18 cellular contexts compared by ENCODE assay signal in the genomic region with DNA sequence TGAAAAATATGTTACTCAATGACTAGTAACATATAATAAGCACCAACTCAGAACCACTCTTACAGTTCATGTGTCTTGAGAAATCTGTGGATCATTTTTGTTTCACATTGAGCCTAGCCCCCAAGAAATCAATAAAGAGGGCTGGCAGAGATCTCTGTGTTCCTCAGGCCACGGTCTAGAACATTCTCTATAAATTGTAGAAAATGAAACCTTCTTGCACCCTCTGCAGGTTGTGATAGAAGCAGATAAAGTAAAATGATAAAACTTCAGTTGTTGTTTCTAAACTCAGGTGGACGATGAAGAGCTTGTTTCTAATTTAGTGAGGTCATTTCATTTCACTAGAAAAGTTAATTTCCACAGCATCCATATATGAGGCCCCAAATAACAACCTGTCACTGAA.
"Had no signal": no experiment of that assay in that cellular context is flagged by ENCODE, and none has a peak within 500 bp of the region (broad histone marks: within the 10 kb centered on the region; RNA-seq: fewer than 3 reads in every experiment).

No MANE protein-coding gene starts in this region.

- H3K36me3 Mint-ChIP-seq: activated CD8-positive, alpha-beta memory T cell treated with anti-CD3 and anti-CD28 coated beads, Interleukin-2, amount 10 ng/mL, durations not matched to agents 7 days and 5 days; activated naive CD8-positive, alpha-beta T cell treated with anti-CD3 and anti-CD28 coated beads, Interleukin-2, amount 10 ng/mL, durations not matched to agents 7 days and 5 days; memory B cell; neural progenitor cell had no signal

- H3K4me3 Mint-ChIP-seq: activated CD4-positive, alpha-beta memory T cell treated with anti-CD3 and anti-CD28 coated beads, Interleukin-2, amount 10 ng/mL, durations not matched to agents 7 days and 5 days; activated CD8-positive, alpha-beta memory T cell treated with anti-CD3 and anti-CD28 coated beads, Interleukin-2, amount 10 ng/mL, durations not matched to agents 7 days and 5 days; activated naive CD8-positive, alpha-beta T cell treated with anti-CD3 and anti-CD28 coated beads, Interleukin-2, amount 10 ng/mL, durations not matched to agents 7 days and 5 days; endodermal cell; memory B cell; neural progenitor cell; T-helper 2 cell treated with Interferon-gamma antibody and Interleukin-4, amounts not matched to agents 5 μg/mL and 100 μg/mL, for 36 hours had no signal

- H3K4me1 ChIP-seq: neural progenitor cell had no signal

- H3K27ac Mint-ChIP-seq: activated CD4-positive, alpha-beta memory T cell treated with anti-CD3 and anti-CD28 coated beads, Interleukin-2, amount 10 ng/mL, durations not matched to agents 7 days and 5 days; activated CD8-positive, alpha-beta memory T cell treated with anti-CD3 and anti-CD28 coated beads, Interleukin-2, amount 10 ng/mL, durations not matched to agents 7 days and 5 days; activated naive CD8-positive, alpha-beta T cell treated with anti-CD3 and anti-CD28 coated beads, Interleukin-2, amount 10 ng/mL, durations not matched to agents 7 days and 5 days; endodermal cell; memory B cell; neural progenitor cell; progenitor cell of endocrine pancreas; T-helper 2 cell treated with Interferon-gamma antibody and Interleukin-4, amounts not matched to agents 5 μg/mL and 100 μg/mL, for 36 hours had no signal

- H3K4me3 ChIP-seq: dorsolateral prefrontal cortex, heart right ventricle, neural progenitor cell, thyroid gland had no signal

- H3K9me3 ChIP-seq: heart right ventricle, thyroid gland had no signal

- DNase-seq: activated CD4-positive, alpha-beta memory T cell treated with anti-CD3 and anti-CD28 coated beads, Interleukin-2, amount 10 ng/mL, durations not matched to agents 7 days and 5 days; activated CD4-positive, alpha-beta T cell treated with anti-CD3 and anti-CD28 coated beads for 48 hours; activated CD4-positive, CD25-positive, alpha-beta regulatory T cell; activated CD8-positive, alpha-beta memory T cell treated with anti-CD3 and anti-CD28 coated beads, Interleukin-2, amount 10 ng/mL, durations not matched to agents 7 days and 5 days; activated naive CD4-positive, alpha-beta T cell treated with Interleukin-2 at 50 U/mL for 16 hours; activated naive CD8-positive, alpha-beta T cell treated with anti-CD3 and anti-CD28 coated beads, Interleukin-2, amount 10 ng/mL, durations not matched to agents 7 days and 5 days; endodermal cell; stimulated activated CD4-positive, alpha-beta T cell treated with anti-CD3 and anti-CD28 coated beads, Interleukin-12 subunit alpha, Interleukin-12 subunit beta, amount 100 ng/mL, for 4 hours; stimulated activated CD4-positive, alpha-beta T cell treated with anti-CD3 and anti-CD28 coated beads, Interleukin-1b, Interleukin-23, amount 100 ng/mL, for 48 hours; stimulated activated CD8-positive, alpha-beta memory T cell treated with anti-CD3 and anti-CD28 coated beads, Interleukin-4, amount 100 ng/mL, for 48 hours; stimulated activated naive CD4-positive, alpha-beta T cell treated with Interleukin-2 at 50 U/mL for 16 hours had no signal

- H3K9me3 Mint-ChIP-seq: activated CD4-positive, alpha-beta memory T cell treated with anti-CD3 and anti-CD28 coated beads, Interleukin-2, amount 10 ng/mL, durations not matched to agents 7 days and 5 days; activated naive CD8-positive, alpha-beta T cell treated with anti-CD3 and anti-CD28 coated beads, Interleukin-2, amount 10 ng/mL, durations not matched to agents 7 days and 5 days; endodermal cell; neural progenitor cell; T-helper 2 cell treated with Interferon-gamma antibody and Interleukin-4, amounts not matched to agents 5 μg/mL and 100 μg/mL, for 36 hours had no signal

- ATAC-seq: activated CD8-positive, alpha-beta memory T cell treated with anti-CD3 and anti-CD28 coated beads, Interleukin-2, amount 10 ng/mL, durations not matched to agents 7 days and 5 days had no signal

- H3K4me1 Mint-ChIP-seq: activated CD8-positive, alpha-beta memory T cell treated with anti-CD3 and anti-CD28 coated beads, Interleukin-2, amount 10 ng/mL, durations not matched to agents 7 days and 5 days; activated naive CD8-positive, alpha-beta T cell treated with anti-CD3 and anti-CD28 coated beads, Interleukin-2, amount 10 ng/mL, durations not matched to agents 7 days and 5 days; memory B cell had no signal

- H3K36me3 ChIP-seq: heart right ventricle, neural progenitor cell, thyroid gland had no signal

- H3K27me3 Mint-ChIP-seq: activated CD4-positive, alpha-beta memory T cell treated with anti-CD3 and anti-CD28 coated beads, Interleukin-2, amount 10 ng/mL, durations not matched to agents 7 days and 5 days; activated CD8-positive, alpha-beta memory T cell treated with anti-CD3 and anti-CD28 coated beads, Interleukin-2, amount 10 ng/mL, durations not matched to agents 7 days and 5 days; memory B cell; progenitor cell of endocrine pancreas had no signal

- H3K27me3 ChIP-seq: dorsolateral prefrontal cortex, heart right ventricle, neural progenitor cell, thyroid gland had no signal

- H3K27ac ChIP-seq: heart right ventricle, neural progenitor cell, thyroid gland had no signal
